Comparison of ENCODE assay signal across 9 cellular contexts in genomic region chr3:194606163-194606562, GRCh38.
"Had no signal": no experiment of that assay in that cellular context is flagged by ENCODE, and none has a peak within 500 bp of the region (broad histone marks: within the 10 kb centered on the region; RNA-seq: fewer than 3 reads in every experiment).

No MANE protein-coding gene starts in this region.

- H3K4me1 ChIP-seq: HAP-1 had no signal

- ATAC-seq: GM23338, HCT116 had no signal

- H2AFZ ChIP-seq: GM23248, GM23338 had no signal

- H3K9me3 ChIP-seq: HAP-1 had no signal

- H3K9ac ChIP-seq: GM23248 had no signal

- H3K27ac ChIP-seq: GM23248 had no signal

- H3K36me3 ChIP-seq: HAP-1 had no signal

- H3K4me3 ChIP-seq: GM23248, GM23338, HAP-1 had no signal

- DNase-seq: GM23248, GOT3, H7, H9, HCEC 1CT, HFFc6 had no signal

- H3K4me2 ChIP-seq: GM23338 had no signal
